In genomic region chr2:191166111-191166755, GRCh38 we compare ENCODE assay signal across 1 cellular context.
TF ChIP-seq lines count a peak whose summit lies in the region.

No MANE protein-coding gene starts in this region.

TF ChIP-seq in HepG2, 621 proteins besides CTCF, POLR2A, EP300 and RAD21 (continued from another document):
- TF ChIP-seq FOXA1 (IDR thresholded peaks at IDR 0.05) (no peak), FOXA1 (CRISPR knock-in tag; IDR thresholded peaks at IDR 0.05) (peak; percentile 75), PPARG (CRISPR knock-in tag; conservative IDR thresholded peaks at IDR 0.05) (0 out of 2 replicates have a peak, but pooled peaks have one; percentile 30), ZNF468 (CRISPR knock-in tag; IDR thresholded peaks at IDR 0.05) (no peak), ZNF292 (CRISPR knock-in tag; IDR thresholded peaks at IDR 0.05; ENCODE audit: borderline replicate concordance, low read depth) (peak; percentile 71; the same call in 1 of the 2 replicates), REST (IDR thresholded peaks at IDR 0.05; ENCODE audit: borderline replicate concordance in 1 of 2, low read depth in 1 of 2, low read length in 2 of 2) (no peak), MXI1 (IDR thresholded peaks at IDR 0.05; ENCODE audit: borderline replicate concordance, low read depth, low read length) (peak; percentile 35; the same call in 1 of the 3 replicates), SMAD3 (CRISPR knock-in tag; IDR thresholded peaks at IDR 0.05) (no peak), ATF7-NPFF (CRISPR knock-in tag; IDR thresholded peaks at IDR 0.05; ENCODE audit: low read depth) (no peak), FOXJ3 (CRISPR knock-in tag; IDR thresholded peaks at IDR 0.05; ENCODE audit: borderline replicate concordance) (0 out of 2 replicates have a peak, but pooled peaks have one; percentile 37), NR2F1 (CRISPR knock-in tag; IDR thresholded peaks at IDR 0.05) (no peak), SIX1 (CRISPR knock-in tag; IDR thresholded peaks at IDR 0.05; ENCODE audit: borderline replicate concordance) (peak; percentile 87; the same call in 1 of the 2 replicates), CREB3 (CRISPR knock-in tag; IDR thresholded peaks at IDR 0.05) (no peak), FOXP1 (IDR thresholded peaks at IDR 0.05) (no peak), FOXP1 (CRISPR knock-in tag; IDR thresholded peaks at IDR 0.05) (peak; percentile 15; the same call in 1 of the 2 replicates), AKNA (CRISPR knock-in tag; IDR thresholded peaks at IDR 0.05; ENCODE audit: borderline replicate concordance) (no peak), AHDC1 (CRISPR knock-in tag; IDR thresholded peaks at IDR 0.05; ENCODE audit: borderline replicate concordance) (0 out of 2 replicates have a peak, but pooled peaks have one; percentile 14), ZNF484 (CRISPR knock-in tag; IDR thresholded peaks at IDR 0.05; ENCODE audit: borderline replicate concordance, low read depth) (no peak), SIX4 (CRISPR knock-in tag; IDR thresholded peaks at IDR 0.05) (peak; percentile 94), SAP130 (CRISPR knock-in tag; IDR thresholded peaks at IDR 0.05; ENCODE audit: low read depth) (peak; percentile 88), CEBPG (CRISPR knock-in tag; IDR thresholded peaks at IDR 0.05) (0 out of 2 replicates have a peak, but pooled peaks have one; percentile 5), SOX13 (IDR thresholded peaks at IDR 0.05) (no peak), SOX13 (CRISPR knock-in tag; conservative IDR thresholded peaks at IDR 0.05 in 1 of 2, IDR thresholded peaks at IDR 0.05 in 1 of 2) (peak in 1 of 2 experiments; percentile 63; a peak in 2 of 4 replicates), TFAP4 (IDR thresholded peaks at IDR 0.05; ENCODE audit: borderline replicate concordance, low read depth) (peak; percentile 85)
TF ChIP-seq in HepG2: peak in this region for 18.
